ENCODE assay signal across 18 cellular contexts in genomic region chr5:52759381-52759780, GRCh38.
"Had no signal": no experiment of that assay in that cellular context is flagged by ENCODE, and none has a peak within 500 bp of the region (broad histone marks: within the 10 kb centered on the region; RNA-seq: fewer than 3 reads in every experiment).

No MANE protein-coding gene starts in this region.

- H3K27me3 ChIP-seq: esophagus muscularis mucosa, gastrocnemius medialis, heart right ventricle had no signal

- H3K36me3 ChIP-seq: esophagus muscularis mucosa, gastrocnemius medialis, heart right ventricle had no signal

- H3K27me3 Mint-ChIP-seq: naive B cell had no signal

- H3K4me1 Mint-ChIP-seq: naive B cell, nephron had no signal

- H3K27ac ChIP-seq: epithelial cell of prostate, psoas muscle, skin epidermis had no signal

- H3K9me3 Mint-ChIP-seq: naive B cell, nephron had no signal

- DNase-seq: effector memory CD4-positive, alpha-beta T cell; gastrocnemius medialis; heart right ventricle; hypothalamus; kidney glomerular epithelial cell; naive B cell; occipital lobe; psoas muscle; retina; stimulated activated CD4-positive, alpha-beta T cell treated with anti-CD3 and anti-CD28 coated beads, Interleukin-12 subunit alpha, Interleukin-12 subunit beta, amount 100 ng/mL, for 4 hours; stimulated activated naive CD4-positive, alpha-beta T cell treated with Interleukin-2 at 50 U/mL for 16 hours had no signal

- H3K4me3 ChIP-seq: esophagus muscularis mucosa, gastrocnemius medialis, heart right ventricle, psoas muscle, skin epidermis had no signal

- H3K4me1 ChIP-seq: gastrocnemius medialis, psoas muscle had no signal

- H3K4me3 Mint-ChIP-seq: naive B cell, nephron had no signal

- H3K27ac Mint-ChIP-seq: naive B cell had no signal

- FAIRE-seq: endometrium, islet of Langerhans, urothelium cell line had no signal

- H3K36me3 Mint-ChIP-seq: naive B cell had no signal

- H3K9me3 ChIP-seq: esophagus muscularis mucosa, gastrocnemius medialis, heart right ventricle, psoas muscle had no signal
